26 cellular contexts compared by ENCODE assay signal in genomic region chr2:129252781-129253460, GRCh38.
DNase-seq lines count a peak whose midpoint lies in the region; ATAC-seq, FAIRE-seq and TF ChIP-seq lines count a peak whose summit lies in the region.
"Had no signal": no experiment of that assay in that cellular context is flagged by ENCODE, and none has a peak within 500 bp of the region (broad histone marks: within the 10 kb centered on the region; RNA-seq: fewer than 3 reads in every experiment).

No MANE protein-coding gene starts in this region.

- H3K9me3 ChIP-seq in SK-N-SH (no peaks in the 10 kb centered on the region), GM12878 (replicated peaks; ENCODE audit: control insufficient read depth, insufficient read depth, low read length) (no peaks in the 10 kb centered on the region), keratinocyte (ENCODE audit: control insufficient read depth, low read depth, low read length) (peaks cover 2% of the 10 kb centered on the region), HAP-1 (no peaks in the 10 kb centered on the region)
- H3K9me3 ChIP-seq: body of pancreas, pancreas, vagina had no signal

- H3K4me1 Mint-ChIP-seq in activated T-cell treated with anti-CD3 and anti-CD28 coated beads, Interleukin-2, amount 50 U/mL, for 24 hours (ENCODE audit: low read depth) = no peaks in the 10 kb centered on the region
- H3K4me1 Mint-ChIP-seq: CD14-positive monocyte had no signal

- TF ChIP-seq EP300 in SK-N-SH (IDR thresholded peaks at IDR 0.05; ENCODE audit: borderline replicate concordance in 1 of 2, low read depth in 1 of 2, low read length in 1 of 2) = no peak
- no peak for TF ChIP-seq EP300 in GM12878 (IDR thresholded peaks at IDR 0.05; ENCODE audit: borderline replicate concordance in 1 of 2, control insufficient read depth in 1 of 2, low read depth in 2 of 2, low read length in 2 of 2)

- DNase-seq in SK-N-SH (peak; percentile 15), GM12878 (ENCODE audit: low read depth, low spot score) (no peak), keratinocyte (ENCODE audit: low read depth, low spot score) (peak; percentile 79), HAP-1 (ENCODE audit: low spot score in 2 of 2) (no peak), NCI-H1092 (lab: John Stamatoyannopoulos, UW) (no peak)
- DNase-seq in activated T-cell treated with anti-CD3 and anti-CD28 coated beads, Interleukin-2, amount 50 U/mL, for 24 hours = no peak
- DNase-seq: activated CD4-positive, alpha-beta T cell treated with anti-CD3 and anti-CD28 coated beads, Interleukin-2, amount 50 U/mL, for 48 hours; activated naive CD4-positive, alpha-beta T cell treated with Interleukin-2 at 50 U/mL for 16 hours; activated T-cell treated with anti-CD3 and anti-CD28 coated beads, Interleukin-2, amount 50 U/mL, for 72 hours; cerebellar nuclear complex; dermis blood vessel endothelial cell; DMS79 treated with DMSO at 0.1 percent for 48 hours; GF-D8; GOT3; NCI-H2081; stimulated activated CD4-positive, alpha-beta T cell treated with anti-CD3 and anti-CD28 coated beads, Interleukin-2, amount 100 ng/mL, for 48 hours had no signal

- TF ChIP-seq RAD21 in SK-N-SH (IDR thresholded peaks at IDR 0.05; ENCODE audit: low read length) (no peak), GM12878 (IDR thresholded peaks at IDR 0.05; ENCODE audit: insufficient read depth, low read depth, low read length) (no peak)

- BruUV-seq in GM12878 (replicated peaks; lab: Mats Ljungman, UMichigan) = no TSS peak

- H3K36me3 ChIP-seq in SK-N-SH (replicated peaks in 1 of 2; ENCODE audit: control insufficient read depth in 1 of 2, insufficient read depth in 2 of 2, low read length in 1 of 2) = no peaks in the 10 kb centered on the region
- no peaks in the 10 kb centered on the region for H3K36me3 ChIP-seq in GM12878 (ENCODE audit: control insufficient read depth in 2 of 2, insufficient read depth in 2 of 2, low read length in 1 of 2)
- H3K36me3 ChIP-seq in keratinocyte (ENCODE audit: control insufficient read depth in 2 of 2, extremely low read depth in 1 of 2, insufficient read depth in 2 of 2, low read length in 2 of 2) = no peaks in the 10 kb centered on the region
- no peaks in the 10 kb centered on the region for H3K36me3 ChIP-seq in HAP-1 (replicated peaks)
- H3K36me3 ChIP-seq: gastroesophageal sphincter, pancreas, right atrium auricular region, stomach, vagina had no signal

- no peak overlapping the region for H3K27ac ChIP-seq in SK-N-SH (ENCODE audit: low read depth in 2 of 2, low read length in 1 of 2)
- no peak overlapping the region for H3K27ac ChIP-seq in GM12878 (ENCODE audit: control insufficient read depth, insufficient read depth)
- H3K27ac ChIP-seq in keratinocyte (ENCODE audit: control insufficient read depth, insufficient read depth, low read length) = peak overlapping the region; percentile 50
- peak overlapping the region in 11 of 21 experiments; percentile 19 to 67 (median 45) for H3K27ac ChIP-seq in skin epidermis
- H3K27ac ChIP-seq: body of pancreas, gastroesophageal sphincter, hepatocyte, pancreas, right atrium auricular region, stomach, vagina had no signal

- no peak overlapping the region for H3K27ac Mint-ChIP-seq in activated T-cell treated with anti-CD3 and anti-CD28 coated beads, Interleukin-2, amount 50 U/mL, for 24 hours
- H3K27ac Mint-ChIP-seq: activated T-cell treated with anti-CD3 and anti-CD28 coated beads, Interleukin-2, amount 50 U/mL, for 72 hours; CD14-positive monocyte had no signal

- H3K4me2 ChIP-seq in SK-N-SH (no peak overlapping the region), GM12878 (ENCODE audit: control insufficient read depth, insufficient read depth) (no peak overlapping the region), keratinocyte (ENCODE audit: control insufficient read depth, extremely low read depth, insufficient read depth, low read depth, low read length) (peak overlapping the region; percentile 63)
- H3K4me2 ChIP-seq: hepatocyte had no signal

- H3K9ac ChIP-seq in SK-N-SH (no peak overlapping the region), GM12878 (ENCODE audit: control insufficient read depth, insufficient read depth, low read length) (no peak overlapping the region), keratinocyte (ENCODE audit: control insufficient read depth, extremely low read depth, insufficient read depth, low read length) (peak overlapping the region; percentile 22)

- peaks cover 7% of the 10 kb centered on the region for H3K9me3 Mint-ChIP-seq in activated T-cell treated with anti-CD3 and anti-CD28 coated beads, Interleukin-2, amount 50 U/mL, for 24 hours

- in situ Hi-C loops in GM12878 (cut with MboI) = no loop called here
- in situ Hi-C loops in HAP-1 (cut with MboI; ENCODE audit: low sequenced_read_pairs) = no loop called here

- TF ChIP-seq CTCF in SK-N-SH (IDR thresholded peaks at IDR 0.05) (no peak), GM12878 (IDR thresholded peaks at IDR 0.05 in 2 of 3, conservative IDR thresholded peaks at IDR 0.05 in 1 of 3; ENCODE audit: control insufficient read depth in 2 of 3, extremely low read depth in 1 of 3, insufficient read depth in 1 of 3, low read depth in 3 of 3, low read length in 3 of 3) (no peak), keratinocyte (optimal IDR thresholded peaks at IDR 0.05 in 1 of 3, IDR thresholded peaks at IDR 0.05 in 1 of 3, conservative IDR thresholded peaks at IDR 0.05 in 1 of 3; ENCODE audit: extremely low read depth in 1 of 3, insufficient read depth in 2 of 3, low read length in 3 of 3) (peak in 1 of 3 experiments; percentile 10)

- no peaks in the 10 kb centered on the region for H3K9me2 ChIP-seq in SK-N-SH

- RAD21 ChIA-PET in GM12878 (lab: Charles Lee; ENCODE audit: unreplicated experiment) = interaction anchor here (1.1 kb wide), 1 partner anchor 539 kb away, joined by 3 read pairs; no protein-coding TSS in a partner anchor

- no peaks in the 10 kb centered on the region for H3K36me3 Mint-ChIP-seq in activated T-cell treated with anti-CD3 and anti-CD28 coated beads, Interleukin-2, amount 50 U/mL, for 24 hours (ENCODE audit: low read depth)
- H3K36me3 Mint-ChIP-seq: CD14-positive monocyte had no signal

- no peaks in the 10 kb centered on the region for H3F3A ChIP-seq in SK-N-SH (replicated peaks; ENCODE audit: insufficient read depth)

- H3K27me3 ChIP-seq in SK-N-SH (ENCODE audit: insufficient read depth) (no peaks in the 10 kb centered on the region), GM12878 (replicated peaks in 1 of 2; ENCODE audit: control insufficient read depth in 2 of 2, insufficient read depth in 2 of 2, low read length in 1 of 2) (no peaks in the 10 kb centered on the region), keratinocyte (ENCODE audit: control insufficient read depth, extremely low read depth, insufficient read depth, low read length) (no peaks in the 10 kb centered on the region), HAP-1 (ENCODE audit: low read depth) (no peaks in the 10 kb centered on the region)
- H3K27me3 ChIP-seq: body of pancreas, gastroesophageal sphincter, hepatocyte, pancreas, right atrium auricular region, stomach, vagina had no signal

- H2AFZ ChIP-seq in SK-N-SH (ENCODE audit: low read depth) = no peak overlapping the region
- H2AFZ ChIP-seq in GM12878 (ENCODE audit: control insufficient read depth, low read depth, low read length) = no peak overlapping the region
- H2AFZ ChIP-seq in keratinocyte (ENCODE audit: control insufficient read depth, low read length) = peak overlapping the region; percentile 51
- H2AFZ ChIP-seq: hepatocyte had no signal

- no peak for ATAC-seq in SK-N-SH treated with all-trans-retinoic acid at 6 μM for 48 hours
- ATAC-seq in GM12878 = peak; percentile 36
- ATAC-seq: activated T-cell treated with anti-CD3 and anti-CD28 coated beads, Interleukin-2, amount 50 U/mL, for 72 hours; gastroesophageal sphincter had no signal

- CTCF ChIA-PET in SK-N-SH (lab: Yijun Ruan, JAX) (interaction anchor here (1.0 to 1.2 kb wide), 2 partner anchors 10 to 27 kb away, joined by 3 to 6 read pairs; no protein-coding TSS in a partner anchor), GM12878 (lab: Yijun Ruan, JAX) (no interaction called here)

- SMC1A ChIA-PET in GM12878 (lab: Charles Lee; ENCODE audit: uncharacterized antibody, unreplicated experiment) = interaction anchor here (0.6 kb wide), 2 partner anchors 67 to 617 kb away, joined by 3 read pairs; no protein-coding TSS in a partner anchor

- POLR2A ChIA-PET in SK-N-SH (lab: Yijun Ruan, JAX) (no interaction called here), GM12878 (lab: Charles Lee) (no interaction called here)

- no peak for TF ChIP-seq POLR2A in GM12878 (IDR thresholded peaks at IDR 0.05; ENCODE audit: low read depth, low read length)

- H3K4me3 Mint-ChIP-seq in activated T-cell treated with anti-CD3 and anti-CD28 coated beads, Interleukin-2, amount 50 U/mL, for 24 hours = no peak overlapping the region
- H3K4me3 Mint-ChIP-seq: activated T-cell treated with anti-CD3 and anti-CD28 coated beads, Interleukin-2, amount 50 U/mL, for 72 hours; CD14-positive monocyte had no signal

- no peaks in the 10 kb centered on the region for H3K27me3 Mint-ChIP-seq in activated T-cell treated with anti-CD3 and anti-CD28 coated beads, Interleukin-2, amount 50 U/mL, for 24 hours

- no peaks in the 10 kb centered on the region for H3K79me2 ChIP-seq in SK-N-SH (ENCODE audit: insufficient read depth)
- H3K79me2 ChIP-seq in GM12878 (ENCODE audit: control insufficient read depth, insufficient read depth, low read length) = no peaks in the 10 kb centered on the region
- no peaks in the 10 kb centered on the region for H3K79me2 ChIP-seq in keratinocyte (ENCODE audit: control insufficient read depth, insufficient read depth, low read length)
- H3K79me2 ChIP-seq: hepatocyte had no signal

- no peaks in the 10 kb centered on the region for H3K9me1 ChIP-seq in keratinocyte (ENCODE audit: control insufficient read depth, extremely low read depth, insufficient read depth, low read length)

- dilution Hi-C loops in keratinocyte (cut with MboI; ENCODE audit: extremely low pct_ligation_motif_present, low sequenced_read_pairs) = no loop called here

- peaks cover 0 to 10% of the 10 kb centered on the region in 2 experiments; a peak in 1 of 4 replicates for H3K4me1 ChIP-seq in SK-N-SH (ENCODE audit: control insufficient read depth in 1 of 2, insufficient read depth in 2 of 2, low read depth in 1 of 2, low read length in 1 of 2)
- H3K4me1 ChIP-seq in GM12878 (ENCODE audit: control insufficient read depth, insufficient read depth, low read length) = no peaks in the 10 kb centered on the region
- peaks cover 27% of the 10 kb centered on the region for H3K4me1 ChIP-seq in keratinocyte (ENCODE audit: control insufficient read depth, extremely low read depth, insufficient read depth, low read length)
- H3K4me1 ChIP-seq in HAP-1 = no peaks in the 10 kb centered on the region
- H3K4me1 ChIP-seq: body of pancreas, gastroesophageal sphincter, pancreas, right atrium auricular region, stomach had no signal

- 37% methylated on average over 7 of the region's 7 CpGs for WGBS in SK-N-SH (ENCODE audit: low lambda C conversion rate)
- 31% methylated on average over 7 of the region's 7 CpGs for WGBS in GM12878 (ENCODE audit: insufficient coverage, insufficient replicate concordance, low lambda C conversion rate, missing lambda C conversion rate)

- H4K20me1 ChIP-seq in SK-N-SH (ENCODE audit: insufficient read depth) = no peaks in the 10 kb centered on the region
- H4K20me1 ChIP-seq in GM12878 (ENCODE audit: control insufficient read depth, insufficient read depth) = no peaks in the 10 kb centered on the region
- H4K20me1 ChIP-seq in keratinocyte (ENCODE audit: control insufficient read depth, extremely low read depth, insufficient read depth, low read length) = no peaks in the 10 kb centered on the region

- intact Hi-C loops in GM12878 (cut with micrococcal nuclease; ENCODE audit: unreplicated experiment) = no loop called here

- no peak for FAIRE-seq in GM12878 (lab: Jason Lieb, UNC)
- FAIRE-seq in keratinocyte (lab: Jason Lieb, UNC) = no peak
- FAIRE-seq: pancreas had no signal

- H3K4me3 ChIP-seq in SK-N-SH (ENCODE audit: low read depth in 2 of 2, low read length in 1 of 2) (no peak overlapping the region), GM12878 (no peak overlapping the region), keratinocyte (ENCODE audit: control insufficient read depth in 2 of 3, extremely low read depth in 1 of 3, insufficient read depth in 2 of 3, low read depth in 1 of 3, low read length in 3 of 3) (peak overlapping the region in 1 of 3 experiments; percentile 11), skin epidermis (no peak overlapping the region), HAP-1 (no peak overlapping the region)
- H3K4me3 ChIP-seq: body of pancreas, gastroesophageal sphincter, hepatocyte, pancreas, right atrium auricular region, stomach, vagina had no signal

Comparison
In these comparisons a context has a peak if more than half of its experiments do, and no peak if none do; other contexts are left out.
1. DNase-seq: peak in SK-N-SH (single experiment) and keratinocyte (single experiment); none in GM12878 (single experiment), activated T-cell treated with anti-CD3 and anti-CD28 coated beads, Interleukin-2, amount 50 U/mL, for 24 hours (single experiment), HAP-1 (0 of 2) and NCI-H1092 (single experiment).
2. H3K27ac ChIP-seq: peak in keratinocyte (single experiment) and skin epidermis (11 of 21); none in SK-N-SH (0 of 2) and GM12878 (single experiment).